In the genomic region with DNA sequence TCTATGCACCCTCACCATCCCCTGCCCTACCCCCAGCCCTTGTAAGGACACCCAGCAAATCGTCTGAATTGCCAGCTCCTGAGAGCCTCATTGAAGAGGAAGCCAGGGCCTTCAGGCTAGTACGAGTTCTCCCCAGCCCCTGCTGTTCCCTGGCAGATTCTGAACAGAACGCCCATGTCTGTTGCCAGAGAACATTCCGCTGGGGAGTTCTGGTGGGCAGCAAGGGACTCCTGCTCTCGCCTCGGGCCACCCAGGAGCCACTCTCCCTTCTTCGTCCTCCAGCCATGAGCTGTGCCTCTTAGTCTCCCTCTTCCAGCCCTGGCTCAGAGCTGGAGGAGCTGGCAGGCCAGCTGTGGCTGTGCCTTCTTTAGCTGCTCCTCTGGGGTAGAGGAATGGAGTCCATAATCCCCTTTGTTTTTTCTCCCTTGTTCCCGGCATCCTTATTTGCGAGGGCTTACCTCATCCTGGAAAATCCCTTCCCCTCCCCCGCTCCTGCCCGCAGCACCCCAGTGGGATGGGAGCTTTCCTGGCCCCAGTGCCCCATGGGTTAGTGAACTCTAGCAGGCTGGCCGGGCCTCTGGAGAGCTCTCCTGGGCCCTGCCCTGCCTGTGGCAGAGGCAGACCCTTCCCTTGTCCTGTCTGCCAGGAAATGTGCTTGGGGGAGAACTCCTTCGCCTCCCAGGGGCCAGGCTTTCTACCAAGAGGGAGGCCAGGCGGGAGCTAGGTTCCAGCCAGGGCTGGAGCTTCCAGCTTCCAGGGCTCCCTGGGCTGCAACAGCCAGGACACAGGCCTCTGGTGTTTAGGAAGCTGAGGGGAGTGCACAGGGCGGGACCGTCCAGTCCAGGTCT, we compare ENCODE assay signal across 10 cellular contexts. TPM values are rescaled to one million over a fixed set of nuclear protein-coding genes. Genes with fewer than 3 reads are reported as not detected.
DNase-seq lines count a peak whose midpoint lies in the region; ATAC-seq and FAIRE-seq lines count a peak whose summit lies in the region.
"Had no signal": no experiment of that assay in that cellular context is flagged by ENCODE, and none has a peak within 500 bp of the region (broad histone marks: within the 10 kb centered on the region; RNA-seq: fewer than 3 reads in every experiment).

No MANE protein-coding gene starts in this region.

- H2BK12ac ChIP-seq in mesenchymal stem cell (ENCODE audit: low read length in 2 of 2), result peak overlapping the region; percentile 81 to 95

- no peaks in the 10 kb centered on the region for H3K9me3 Mint-ChIP-seq in T-helper 2 cell treated with Interferon-gamma antibody and Interleukin-4, amounts not matched to agents 5 μg/mL and 100 μg/mL, for 36 hours

- H2AFZ ChIP-seq in mesenchymal stem cell (ENCODE audit: low read depth, low read length), result peak overlapping the region; percentile 60

- peak overlapping the region in 1 of 2 experiments; percentile 95 for H3K14ac ChIP-seq in mesenchymal stem cell (ENCODE audit: low read length in 2 of 2)

- H3K36me3 Mint-ChIP-seq in T-helper 2 cell treated with Interferon-gamma antibody and Interleukin-4, amounts not matched to agents 5 μg/mL and 100 μg/mL, for 36 hours (ENCODE audit: low read depth), result peaks cover 4% of the 10 kb centered on the region

- H3K27ac Mint-ChIP-seq in T-helper 2 cell treated with Interferon-gamma antibody and Interleukin-4, amounts not matched to agents 5 μg/mL and 100 μg/mL, for 36 hours, result peak overlapping the region; percentile 41

- peak overlapping the region; percentile 91 for H4K8ac ChIP-seq in mesenchymal stem cell (ENCODE audit: low read length)

- peak overlapping the region; percentile 86 for H3K9ac ChIP-seq in mesenchymal stem cell (ENCODE audit: low read length)

- FAIRE-seq in urothelium cell line (lab: Jason Lieb, UNC), result no peak
- FAIRE-seq: frontal cortex, K562 had no signal

- H3K23ac ChIP-seq in mesenchymal stem cell (ENCODE audit: low read length in 2 of 2), result peak overlapping the region in 1 of 2 experiments; percentile 28

- peak overlapping the region; percentile 96 for H2BK5ac ChIP-seq in mesenchymal stem cell (ENCODE audit: low read depth, low read length, poor library complexity, severe bottlenecking)

- H3K27me3 Mint-ChIP-seq in T-helper 2 cell treated with Interferon-gamma antibody and Interleukin-4, amounts not matched to agents 5 μg/mL and 100 μg/mL, for 36 hours (ENCODE audit: low read depth), result no peaks in the 10 kb centered on the region

- peak overlapping the region in 1 of 2 experiments; percentile 20 for H3K4me3 ChIP-seq in mesenchymal stem cell (ENCODE audit: insufficient read depth in 1 of 2, low read depth in 1 of 2, low read length in 2 of 2)
- H3K4me3 ChIP-seq: K562 had no signal

- no peak overlapping the region for H3K4me2 ChIP-seq in mesenchymal stem cell (ENCODE audit: low read length, poor library complexity, severe bottlenecking)

- WGBS in mesenchymal stem cell, result 42% methylated on average over 15 of the region's 16 CpGs

- H3K4me3 Mint-ChIP-seq in T-helper 2 cell treated with Interferon-gamma antibody and Interleukin-4, amounts not matched to agents 5 μg/mL and 100 μg/mL, for 36 hours, result no peak overlapping the region

- H2BK120ac ChIP-seq in mesenchymal stem cell (ENCODE audit: low read depth, low read length), result peak overlapping the region; percentile 93

- peaks cover 10 to 17% of the 10 kb centered on the region in 2 experiments for H3K36me3 ChIP-seq in mesenchymal stem cell (ENCODE audit: control insufficient read depth in 1 of 2, insufficient read depth in 2 of 2, low read depth in 1 of 2, low read length in 2 of 2)

- DNase-seq in T-helper 2 cell treated with Interferon-gamma antibody and Interleukin-4, amounts not matched to agents 5 μg/mL and 100 μg/mL, for 36 hours (ENCODE audit: low spot score), result no peak
- no peak for DNase-seq in T-helper 2 cell
- DNase-seq in ecto neural progenitor cell (ENCODE audit: low spot score), result peak; percentile 84
- DNase-seq in mesenchymal stem cell, result peak; percentile 86
- DNase-seq in urothelium cell line (ENCODE audit: low spot score), result peak; percentile 53
- no peak for DNase-seq in activated CD4-positive, alpha-beta T cell treated with anti-CD3 and anti-CD28 coated beads for 1 hour
- DNase-seq in germinal center (ENCODE audit: low spot score), result no peak

- peak overlapping the region; percentile 61 for H2BK15ac ChIP-seq in mesenchymal stem cell (ENCODE audit: low read depth, poor library complexity, severe bottlenecking)

- peak overlapping the region; percentile 99 for H3K27ac ChIP-seq in mesenchymal stem cell (ENCODE audit: low read length, poor library complexity, severe bottlenecking)

- H3K79me1 ChIP-seq in mesenchymal stem cell (replicated peaks; ENCODE audit: low read length, poor library complexity, severe bottlenecking), result peaks cover 6% of the 10 kb centered on the region

- H2AK5ac ChIP-seq in mesenchymal stem cell (ENCODE audit: low read length, severe bottlenecking), result peak overlapping the region; percentile 94

- H3K4me1 ChIP-seq in mesenchymal stem cell (ENCODE audit: control insufficient read depth, insufficient read depth, low read depth, low read length), result peaks cover 62% of the 10 kb centered on the region

- H3K9me3 ChIP-seq in mesenchymal stem cell (ENCODE audit: control insufficient read depth, low read length), result no peaks in the 10 kb centered on the region

- peaks cover 13% of the 10 kb centered on the region for H3K4me1 Mint-ChIP-seq in T-helper 2 cell treated with Interferon-gamma antibody and Interleukin-4, amounts not matched to agents 5 μg/mL and 100 μg/mL, for 36 hours (ENCODE audit: low read depth)

- H3K27me3 ChIP-seq in mesenchymal stem cell (ENCODE audit: control insufficient read depth in 1 of 2, insufficient read depth in 1 of 2, low read length in 2 of 2), result no peaks in the 10 kb centered on the region

- peak overlapping the region; percentile 91 to 96 for H3K18ac ChIP-seq in mesenchymal stem cell (ENCODE audit: low read depth in 1 of 2, low read length in 2 of 2)

- H4K91ac ChIP-seq in mesenchymal stem cell (ENCODE audit: low read length), result peak overlapping the region; percentile 99

- H3K4ac ChIP-seq in mesenchymal stem cell (ENCODE audit: low read depth in 1 of 2, low read length in 2 of 2), result peak overlapping the region; percentile 93 to 94

- no peak for ATAC-seq in GM21737 (IDR thresholded peaks at IDR 0.05; ENCODE audit: unreplicated experiment)
- ATAC-seq: K562 had no signal

RNA-seq across cellular contexts. Expression of a gene that starts 16.6 kb away (rescaled TPM):
- 113 TPM for polyA plus RNA-seq in mesenchymal stem cell (2013, experiment 1 of 2)
- 115 TPM for polyA plus RNA-seq in mesenchymal stem cell (2013, experiment 2 of 2)

Comparison
In these comparisons a context has a peak if more than half of its experiments do, and no peak if none do; other contexts are left out.
1. DNase-seq: peak in ecto neural progenitor cell (single experiment), mesenchymal stem cell (single experiment) and urothelium cell line (single experiment); none in T-helper 2 cell treated with Interferon-gamma antibody and Interleukin-4, amounts not matched to agents 5 μg/mL and 100 μg/mL, for 36 hours (single experiment), T-helper 2 cell (0 of 5), activated CD4-positive, alpha-beta T cell treated with anti-CD3 and anti-CD28 coated beads for 1 hour (single experiment) and germinal center (single experiment).